ENCODE assay signal across 8 cellular contexts in genomic region chr2:174336403-174337336, GRCh38. TPM values are rescaled to one million over a fixed set of nuclear protein-coding genes. Genes with fewer than 3 reads are reported as not detected.
DNase-seq lines count a peak whose midpoint lies in the region; ATAC-seq and TF ChIP-seq lines count a peak whose summit lies in the region.

No MANE protein-coding gene starts in this region.

- no peak for TF ChIP-seq EP300 in esophagus muscularis mucosa (IDR thresholded peaks at IDR 0.05)

- no peak overlapping the region for H3K4ac ChIP-seq in trophoblast cell (ENCODE audit: low read depth, low read length)

- no peak for TF ChIP-seq POLR2A in esophagus muscularis mucosa (IDR thresholded peaks at IDR 0.05; ENCODE audit: low read depth)

- H3K23ac ChIP-seq in trophoblast cell (ENCODE audit: low read length): no peak overlapping the region

- H3K18ac ChIP-seq in trophoblast cell (ENCODE audit: low read length): no peak overlapping the region

- no peak overlapping the region for H2AK5ac ChIP-seq in trophoblast cell (ENCODE audit: low read length)

- no peak overlapping the region for H4K12ac ChIP-seq in trophoblast cell (ENCODE audit: low read depth, low read length)

- H3K9me3 ChIP-seq in BE2C (no peaks in the 10 kb centered on the region), MG63 (no peaks in the 10 kb centered on the region), esophagus muscularis mucosa (no peaks in the 10 kb centered on the region), trophoblast cell (ENCODE audit: insufficient read depth, low read depth, low read length) (peaks cover 8% of the 10 kb centered on the region)

- no peak overlapping the region; the same call in 1 of the 2 replicates for H3K4me3 ChIP-seq in BE2C (ENCODE audit: low read depth, low read length)
- peak overlapping the region; percentile 44 for H3K4me3 ChIP-seq in MG63
- H3K4me3 ChIP-seq in esophagus muscularis mucosa: peak overlapping the region; percentile 34 to 49 (median 42)
- peak overlapping the region; percentile 61 for H3K4me3 ChIP-seq in trophoblast cell (ENCODE audit: low read depth, low read length)

- H2AFZ ChIP-seq in trophoblast cell (ENCODE audit: insufficient read depth, low read length, poor library complexity): peak overlapping the region; percentile 20

- H2BK5ac ChIP-seq in trophoblast cell (ENCODE audit: low read depth, low read length, poor library complexity): no peak overlapping the region

- H3K79me1 ChIP-seq in trophoblast cell (ENCODE audit: low read length): no peaks in the 10 kb centered on the region

- no peaks in the 10 kb centered on the region for H3K79me2 ChIP-seq in trophoblast cell (ENCODE audit: control insufficient read depth, insufficient read depth, low read length, poor library complexity)

- H2BK120ac ChIP-seq in trophoblast cell (ENCODE audit: insufficient read depth, low read length, poor library complexity): no peak overlapping the region

- H3K4me2 ChIP-seq in trophoblast cell (ENCODE audit: low read length): peak overlapping the region; percentile 85

- H3K14ac ChIP-seq in trophoblast cell (ENCODE audit: low read length): no peak overlapping the region

- intact Hi-C loops in esophagus muscularis mucosa (cut with DNase I): loop anchor here (5.0 to 10.0 kb wide), 2 partner anchors 89 to 1748 kb away; partner anchors contain the start of genes EVX2 and OLA1

- no peak overlapping the region for H2BK12ac ChIP-seq in trophoblast cell (ENCODE audit: low read length)

- peak; percentile 33 for DNase-seq in BE2C
- DNase-seq in MG63: peak; percentile 33
- peak; percentile 55 for DNase-seq in UCSD-AML1 (lab: John Stamatoyannopoulos, UW; ENCODE audit: unreplicated experiment)
- no peak for DNase-seq in esophagus muscularis mucosa (ENCODE audit: extremely low spot score)
- peak; percentile 54 to 69 for DNase-seq in trophoblast cell
- DNase-seq in DMS114 treated with DMSO at 0.1 percent for 48 hours (lab: John Stamatoyannopoulos, UW; ENCODE audit: unreplicated experiment): no peak
- DNase-seq in AG08395 (ENCODE audit: low spot score): no peak

- no peaks in the 10 kb centered on the region for H3K4me1 ChIP-seq in BE2C
- H3K4me1 ChIP-seq in esophagus muscularis mucosa: peaks cover 59 to 79% (median 75%) of the 10 kb centered on the region in 4 donors
- peaks cover 34 to 43% of the 10 kb centered on the region in 2 experiments for H3K4me1 ChIP-seq in trophoblast cell (ENCODE audit: control insufficient read depth in 1 of 2, insufficient read depth in 2 of 2, low read length in 2 of 2)

- TF ChIP-seq CTCF in BE2C (IDR thresholded peaks at IDR 0.05; ENCODE audit: low read depth, low read length) (no peak), esophagus muscularis mucosa (IDR thresholded peaks at IDR 0.05) (peak in 1 of 3 experiments; percentile 5)

- no peak overlapping the region for H3K9ac ChIP-seq in trophoblast cell (ENCODE audit: low read length)

- peak; percentile 54 for ATAC-seq in GM18868 (IDR thresholded peaks at IDR 0.05; ENCODE audit: unreplicated experiment)

- no peak overlapping the region for H4K91ac ChIP-seq in trophoblast cell (ENCODE audit: low read depth, low read length)

- H4K8ac ChIP-seq in trophoblast cell (ENCODE audit: low read depth, low read length): no peak overlapping the region

- H3K27me3 ChIP-seq in BE2C (peaks cover 97% of the 10 kb centered on the region), MG63 (peaks cover 18% of the 10 kb centered on the region), esophagus muscularis mucosa (peaks cover 31 to 100% (median 98%) of the 10 kb centered on the region in 4 donors), trophoblast cell (ENCODE audit: insufficient read depth, low read length) (peaks cover 70% of the 10 kb centered on the region)

- H3K36me3 ChIP-seq in BE2C (no peaks in the 10 kb centered on the region), MG63 (no peaks in the 10 kb centered on the region), esophagus muscularis mucosa (no peaks in the 10 kb centered on the region), trophoblast cell (ENCODE audit: control insufficient read depth in 1 of 2, insufficient read depth in 2 of 2, low read length in 2 of 2) (no peaks in the 10 kb centered on the region)

- H3K27ac ChIP-seq in esophagus muscularis mucosa (replicated peaks in 1 of 4) (no peak overlapping the region), trophoblast cell (ENCODE audit: low read depth, low read length) (no peak overlapping the region)

- WGBS in esophagus muscularis mucosa: 3% methylated on average over 15 of the region's 113 CpGs
- WGBS in trophoblast cell (ENCODE audit: extremely low coverage, insufficient coverage, insufficient read length): no CpG with 5 or more reads among the region's 113 CpGs

RNA-seq across cellular contexts. Expression of gene SP9, which starts 1.9 kb away (rescaled TPM):
- not detected for polyA plus RNA-seq in BE2C (2012; ENCODE audit: insufficient read depth, insufficient read length, low read depth)
- total RNA-seq in MG63 (2014; rRNA removed; shearing (Covaris generic); ENCODE audit: low replicate concordance): not detected in 2 replicates
- total RNA-seq in esophagus muscularis mucosa: not detected
- polyA plus RNA-seq in trophoblast cell (2013): 0.03 and 0.04 TPM in 2 replicates

RNA-seq across cellular contexts. Expression of gene SCRN3, which starts 58.9 kb away (rescaled TPM):
- polyA plus RNA-seq in BE2C (2012; ENCODE audit: insufficient read depth, insufficient read length, low read depth): 14.4 TPM
- total RNA-seq in MG63 (2014; rRNA removed; shearing (Covaris generic); ENCODE audit: low replicate concordance): 30.1 and 48.8 TPM in 2 replicates
- total RNA-seq in esophagus muscularis mucosa: 10 to 100 TPM; 14.5 to 27.7 (median 20.4) TPM
- polyA plus RNA-seq in trophoblast cell (2013): 13.8 and 15.2 TPM in 2 replicates

Comparison
In these comparisons a context has a peak if more than half of its experiments do, and no peak if none do; other contexts are left out.
1. DNase-seq: peak in BE2C (single experiment), MG63 (single experiment), UCSD-AML1 (single experiment) and trophoblast cell (2 of 2); none in esophagus muscularis mucosa (single experiment), DMS114 treated with DMSO at 0.1 percent for 48 hours (single experiment) and AG08395 (single experiment).